ENCODE assay signal across 10 cellular contexts in genomic region chr20:44720994-44721784, GRCh38. TPM values are rescaled to one million over a fixed set of nuclear protein-coding genes. Genes with fewer than 3 reads are reported as not detected.
DNase-seq lines count a peak whose midpoint lies in the region; ATAC-seq and TF ChIP-seq lines count a peak whose summit lies in the region.
"Had no signal": no experiment of that assay in that cellular context is flagged by ENCODE, and none has a peak within 500 bp of the region (broad histone marks: within the 10 kb centered on the region; RNA-seq: fewer than 3 reads in every experiment).

No MANE protein-coding gene starts in this region.

- no peak overlapping the region for H3K4me3 ChIP-seq in left lung
- H3K4me3 ChIP-seq in neuronal stem cell (ENCODE audit: low read length in 2 of 2) = no peak overlapping the region

- H3K9ac ChIP-seq in neuronal stem cell (ENCODE audit: low read depth, low read length, poor library complexity) = no peak overlapping the region

- no peak overlapping the region for H2BK5ac ChIP-seq in neuronal stem cell (ENCODE audit: low read length)

- no peaks in the 10 kb centered on the region for H3K9me3 ChIP-seq in left lung
- no peaks in the 10 kb centered on the region for H3K9me3 ChIP-seq in neuronal stem cell (replicated peaks in 1 of 2; ENCODE audit: control insufficient read depth in 2 of 2, insufficient read depth in 1 of 2, low read depth in 1 of 2, low read length in 2 of 2)

- no peaks in the 10 kb centered on the region for H3K36me3 Mint-ChIP-seq in natural killer cell
- H3K36me3 Mint-ChIP-seq in natural killer cell treated with Interleukin-12 subunit alpha and Interleukin-12 subunit beta and Interleukin-15 and Interleukin-18, amount 100 ng/mL, for 72 hours = no peaks in the 10 kb centered on the region

- peak overlapping the region in 1 of 2 donors; percentile 18 for H3K27ac Mint-ChIP-seq in natural killer cell
- H3K27ac Mint-ChIP-seq in natural killer cell treated with Interleukin-12 subunit alpha and Interleukin-12 subunit beta and Interleukin-15 and Interleukin-18, amount 100 ng/mL, for 72 hours = no peak overlapping the region
- H3K27ac Mint-ChIP-seq: effector memory CD8-positive, alpha-beta T cell had no signal

- no peak overlapping the region for H3K4ac ChIP-seq in neuronal stem cell (ENCODE audit: low read length)

- no peak overlapping the region for H2BK120ac ChIP-seq in neuronal stem cell (ENCODE audit: low read depth, low read length)

- no peaks in the 10 kb centered on the region for H3K9me3 Mint-ChIP-seq in natural killer cell
- H3K9me3 Mint-ChIP-seq in natural killer cell treated with Interleukin-12 subunit alpha and Interleukin-12 subunit beta and Interleukin-15 and Interleukin-18, amount 100 ng/mL, for 72 hours = no peaks in the 10 kb centered on the region
- H3K9me3 Mint-ChIP-seq: effector memory CD8-positive, alpha-beta T cell had no signal

- H3K36me3 ChIP-seq in left lung (no peaks in the 10 kb centered on the region), neuronal stem cell (replicated peaks in 1 of 2; ENCODE audit: control insufficient read depth in 2 of 2, insufficient read depth in 2 of 2, low read length in 2 of 2) (no peaks in the 10 kb centered on the region)

- H3K4me1 ChIP-seq in left lung (peaks cover 5 to 6% of the 10 kb centered on the region in 2 donors), neuronal stem cell (ENCODE audit: control insufficient read depth in 2 of 2, insufficient read depth in 1 of 2, low read depth in 1 of 2, low read length in 2 of 2) (peaks cover 0 to 4% of the 10 kb centered on the region in 2 donors)

- H2BK15ac ChIP-seq in neuronal stem cell (ENCODE audit: low read length) = no peak overlapping the region

- H2AFZ ChIP-seq in neuronal stem cell (ENCODE audit: low read length) = no peak overlapping the region

- H4K8ac ChIP-seq in neuronal stem cell (ENCODE audit: low read depth, low read length) = no peak overlapping the region

- peaks cover 0 to 10% of the 10 kb centered on the region in 2 donors for H3K4me1 Mint-ChIP-seq in natural killer cell
- peaks cover 5 to 15% of the 10 kb centered on the region in 2 donors for H3K4me1 Mint-ChIP-seq in natural killer cell treated with Interleukin-12 subunit alpha and Interleukin-12 subunit beta and Interleukin-15 and Interleukin-18, amount 100 ng/mL, for 72 hours (ENCODE audit: low read depth in 2 of 2)

- intact Hi-C loops in natural killer cell (cut with micrococcal nuclease) = no loop called here
- intact Hi-C loops in left lung (cut with DNase I) = no loop called here

- no peak overlapping the region for H4K91ac ChIP-seq in neuronal stem cell (ENCODE audit: low read depth, low read length, poor library complexity)

- no CpG with 5 or more reads among the region's 11 CpGs for WGBS in neuronal stem cell (ENCODE audit: extremely low coverage in 2 of 2, insufficient read length in 2 of 2, insufficient replicate concordance in 1 of 2), 2 donors

- no peak overlapping the region for H3K4me2 ChIP-seq in neuronal stem cell (ENCODE audit: insufficient read depth, low read length, poor library complexity, severe bottlenecking)

- H3K27me3 Mint-ChIP-seq in natural killer cell (ENCODE audit: low read depth in 2 of 2) = peaks cover 0 to 6% of the 10 kb centered on the region in 2 donors
- peaks cover 0 to 9% of the 10 kb centered on the region in 2 donors for H3K27me3 Mint-ChIP-seq in natural killer cell treated with Interleukin-12 subunit alpha and Interleukin-12 subunit beta and Interleukin-15 and Interleukin-18, amount 100 ng/mL, for 72 hours

- DNase-seq in natural killer cell (no peak), left lung (peak in 1 of 2 donors; percentile 72), NCI-H1930 (lab: John Stamatoyannopoulos, UW) (no peak), mesenteric fat pad (ENCODE audit: low spot score) (no peak), neuronal stem cell (ENCODE audit: low spot score) (no peak)
- no peak for DNase-seq in natural killer cell treated with Interleukin-12 subunit alpha and Interleukin-12 subunit beta and Interleukin-15 and Interleukin-18, amount 100 ng/mL, for 72 hours (ENCODE audit: low spot score)
- DNase-seq: effector memory CD8-positive, alpha-beta T cell; NK-92 treated with Interleukin-12 subunit alpha and Interleukin-12 subunit beta, amount 100 ng/mL, for 24 hours had no signal

- H2AK5ac ChIP-seq in neuronal stem cell (ENCODE audit: low read depth, low read length) = no peak overlapping the region

- H3K4me3 Mint-ChIP-seq in natural killer cell = no peak overlapping the region
- no peak overlapping the region for H3K4me3 Mint-ChIP-seq in natural killer cell treated with Interleukin-12 subunit alpha and Interleukin-12 subunit beta and Interleukin-15 and Interleukin-18, amount 100 ng/mL, for 72 hours
- H3K4me3 Mint-ChIP-seq: effector memory CD8-positive, alpha-beta T cell had no signal

- H3K18ac ChIP-seq in neuronal stem cell (ENCODE audit: low read length) = no peak overlapping the region

- H3K27me3 ChIP-seq in left lung = peaks cover 0 to 4% of the 10 kb centered on the region in 2 donors
- peaks cover 0 to 8% (median 0%) of the 10 kb centered on the region in 3 experiments for H3K27me3 ChIP-seq in neuronal stem cell (ENCODE audit: control insufficient read depth in 3 of 3, insufficient read depth in 3 of 3, low read depth in 1 of 3, low read length in 3 of 3)

- H3K27ac ChIP-seq in cingulate gyrus (ENCODE audit: low read depth, low read length) (peak overlapping the region; percentile 94), left lung (peak overlapping the region; percentile 45 to 69), neuronal stem cell (replicated peaks; ENCODE audit: low read length) (no peak overlapping the region)

- TF ChIP-seq CTCF in natural killer cell (IDR thresholded peaks at IDR 0.05) (no peak), left lung (IDR thresholded peaks at IDR 0.05) (no peak)

- no peak overlapping the region for H3K23ac ChIP-seq in neuronal stem cell (ENCODE audit: low read depth, low read length, poor library complexity)

- H2BK12ac ChIP-seq in neuronal stem cell (ENCODE audit: low read length) = no peak overlapping the region

- H3K79me1 ChIP-seq in neuronal stem cell (ENCODE audit: low read depth, low read length) = no peaks in the 10 kb centered on the region

- H3K14ac ChIP-seq in neuronal stem cell (ENCODE audit: low read length) = no peak overlapping the region

- ATAC-seq in natural killer cell (peak; percentile 49 to 83 (median 78)), left lung (peak; percentile 88), HG03039 (IDR thresholded peaks at IDR 0.05; ENCODE audit: unreplicated experiment) (no peak)
- ATAC-seq in natural killer cell treated with Interleukin-12 subunit alpha and Interleukin-12 subunit beta and Interleukin-15 and Interleukin-18, amount 100 ng/mL, for 72 hours = no peak
- ATAC-seq: effector memory CD8-positive, alpha-beta T cell had no signal

RNA-seq across cellular contexts. Expression of gene CCN5, which starts 6.0 kb away (rescaled TPM):
- total RNA-seq in natural killer cell = not detected
- not detected for total RNA-seq in natural killer cell treated with Interleukin-12 subunit alpha and Interleukin-12 subunit beta and Interleukin-15 and Interleukin-18, amount 100 ng/mL, for 72 hours
- 10 to 100 TPM; 14.3 to 20.8 TPM for total RNA-seq in left lung
- 51.5 TPM for total RNA-seq in mesenteric fat pad
- polyA plus RNA-seq in neuronal stem cell (2013, experiment 1 of 2) = not detected
- not detected for polyA plus RNA-seq in neuronal stem cell (2013, experiment 2 of 2)

RNA-seq across cellular contexts. Expression of gene KCNK15, which starts 24.5 kb away (rescaled TPM):
- total RNA-seq in natural killer cell (not detected), left lung (1 to 10 TPM; 1.8 to 3.1 TPM), mesenteric fat pad (3.1 TPM)
- total RNA-seq in natural killer cell treated with Interleukin-12 subunit alpha and Interleukin-12 subunit beta and Interleukin-15 and Interleukin-18, amount 100 ng/mL, for 72 hours = under 1 TPM; 0.28 to 0.50 TPM
- 0.08 TPM for polyA plus RNA-seq in neuronal stem cell (2013, experiment 1 of 2)
- 0.04 TPM for polyA plus RNA-seq in neuronal stem cell (2013, experiment 2 of 2)

Comparison
In these comparisons a context has a peak if more than half of its experiments do, and no peak if none do; other contexts are left out.
1. ATAC-seq: peak in natural killer cell (3 of 3) and left lung (single experiment); none in natural killer cell treated with Interleukin-12 subunit alpha and Interleukin-12 subunit beta and Interleukin-15 and Interleukin-18, amount 100 ng/mL, for 72 hours (0 of 2) and HG03039 (single experiment).
2. RNA of gene CCN5, which starts 6.0 kb away (total RNA-seq): 51.5 TPM in mesenteric fat pad (single experiment) and 14.3 to 20.8 TPM in left lung; not detected in natural killer cell and not detected in natural killer cell treated with Interleukin-12 subunit alpha and Interleukin-12 subunit beta and Interleukin-15 and Interleukin-18, amount 100 ng/mL, for 72 hours; every median in the first group is over 10 times any median in the second.